ENCODE assay signal across 8 cellular contexts in the genomic region with DNA sequence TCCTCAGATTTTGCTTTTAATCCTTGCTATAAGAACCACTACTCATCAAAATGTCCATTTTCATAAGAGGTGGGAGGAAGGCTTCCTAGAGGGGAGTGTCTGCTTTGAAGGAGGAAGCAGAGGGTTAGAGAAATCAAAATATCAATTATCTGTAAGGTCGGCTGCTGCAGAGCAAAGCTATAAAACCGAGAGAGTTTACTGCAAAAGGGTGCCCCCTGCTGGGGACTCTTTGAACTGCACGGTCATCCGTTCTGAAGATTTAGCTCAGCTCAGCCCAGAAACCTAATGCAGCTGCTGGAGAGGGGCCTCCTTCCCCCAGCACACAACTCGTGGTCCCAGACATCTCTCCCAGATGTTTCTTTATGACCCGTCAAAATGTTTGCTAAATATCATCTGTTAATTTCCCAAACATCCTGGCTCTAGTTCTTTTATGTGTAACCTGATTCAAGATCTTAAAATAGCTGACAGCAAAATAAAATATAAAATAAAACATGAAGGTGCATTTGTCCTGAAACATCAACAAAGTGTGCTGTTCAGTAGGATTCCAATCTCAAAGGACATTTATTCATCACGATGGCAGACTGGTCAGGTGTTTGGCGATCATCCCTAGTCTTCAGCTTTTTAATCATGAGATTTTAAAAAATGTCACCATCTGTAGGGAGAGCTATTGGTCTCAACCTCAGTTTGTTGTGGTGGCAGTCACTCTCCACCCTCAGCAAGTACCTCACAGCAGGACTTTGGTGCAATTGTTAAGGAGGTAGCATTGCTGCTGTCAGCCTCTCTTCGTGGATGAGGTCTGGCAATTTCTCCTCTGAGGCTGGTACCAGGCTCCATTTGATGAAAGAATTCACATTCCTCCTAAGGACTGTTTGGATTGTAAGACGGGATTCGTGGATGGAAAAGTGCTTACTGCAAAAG.
A peak's percentile ranks its signal among the peaks of the same experiment; 100 is the strongest.
DNase-seq lines count a peak whose midpoint lies in the region; ATAC-seq and TF ChIP-seq lines count a peak whose summit lies in the region.

No MANE protein-coding gene starts in this region.

- no peak overlapping the region for H3K27ac ChIP-seq in effector memory CD4-positive, alpha-beta T cell (ENCODE audit: insufficient read depth, low read length, poor library complexity, severe bottlenecking)
- H3K27ac ChIP-seq in mesendoderm (ENCODE audit: low read depth, low read length), result no peak overlapping the region

- H3K79me2 ChIP-seq in mesendoderm (ENCODE audit: control insufficient read depth, insufficient read depth, low read length), result no peaks in the 10 kb centered on the region

- no peak overlapping the region for H3K56ac ChIP-seq in mesendoderm (ENCODE audit: low read length)

- no peak overlapping the region for H3K4ac ChIP-seq in mesendoderm (ENCODE audit: low read depth, low read length)

- H3K9me3 ChIP-seq in effector memory CD4-positive, alpha-beta T cell (ENCODE audit: control insufficient read depth, low read length), result no peaks in the 10 kb centered on the region

- TF ChIP-seq CTCF in GM12865 (IDR thresholded peaks at IDR 0.05; ENCODE audit: insufficient read depth, low read depth, low read length, missing control alignments), result peak; percentile 77

- no peak overlapping the region for H3K18ac ChIP-seq in mesendoderm (ENCODE audit: low read length)

- no peak overlapping the region for H3K4me2 ChIP-seq in mesendoderm (ENCODE audit: low read length)

- H4K5ac ChIP-seq in mesendoderm (ENCODE audit: low read length), result no peak overlapping the region

- H3K36me3 ChIP-seq in effector memory CD4-positive, alpha-beta T cell (ENCODE audit: control insufficient read depth, insufficient read depth, low read length), result no peaks in the 10 kb centered on the region
- no peaks in the 10 kb centered on the region for H3K36me3 ChIP-seq in mesendoderm (ENCODE audit: control insufficient read depth, insufficient read depth, low read length)

- no peak overlapping the region for H2AK5ac ChIP-seq in mesendoderm (ENCODE audit: low read length)

- ATAC-seq in HG03439 (IDR thresholded peaks at IDR 0.05; ENCODE audit: unreplicated experiment) (peak; percentile 66), GM18858 (IDR thresholded peaks at IDR 0.05; ENCODE audit: unreplicated experiment) (no peak)

- no peak overlapping the region for H3K23ac ChIP-seq in mesendoderm (ENCODE audit: low read length)

- H3K9ac ChIP-seq in mesendoderm (ENCODE audit: low read length), result no peak overlapping the region

- WGBS in mesendoderm (ENCODE audit: extremely low coverage, insufficient coverage, low lambda C conversion rate), result no CpG with 5 or more reads among the region's 11 CpGs

- no peak overlapping the region for H4K8ac ChIP-seq in mesendoderm (ENCODE audit: low read depth, low read length)

- H3K27me3 ChIP-seq in effector memory CD4-positive, alpha-beta T cell (replicated peaks; ENCODE audit: control insufficient read depth, insufficient read depth, low read length, poor library complexity, severe bottlenecking), result no peaks in the 10 kb centered on the region
- H3K27me3 ChIP-seq in mesendoderm (ENCODE audit: insufficient read depth, low read length, poor library complexity), result no peaks in the 10 kb centered on the region

- no peaks in the 10 kb centered on the region for H3K79me1 ChIP-seq in mesendoderm (ENCODE audit: low read length)

- H3K4me3 ChIP-seq in GM12865 (ENCODE audit: low read depth, low read length), result no peak overlapping the region
- H3K4me3 ChIP-seq in effector memory CD4-positive, alpha-beta T cell (ENCODE audit: insufficient read depth, low read depth, low read length, poor library complexity, severe bottlenecking), result no peak overlapping the region
- H3K4me3 ChIP-seq in mesendoderm (ENCODE audit: low read length), result no peak overlapping the region

- H2BK5ac ChIP-seq in mesendoderm (ENCODE audit: low read length), result no peak overlapping the region

- peak; percentile 76 for DNase-seq in GM12865 (ENCODE audit: low read depth)
- peak; percentile 89 for DNase-seq in NCI-H748 (lab: John Stamatoyannopoulos, UW; ENCODE audit: unreplicated experiment)
- DNase-seq in activated CD4-positive, alpha-beta T cell treated with anti-CD3 and anti-CD28 coated beads, Interleukin-2, amount 50 U/mL, for 48 hours, result peak; percentile 87 to 90
- peak; percentile 39 to 62 (median 43) for DNase-seq in effector memory CD4-positive, alpha-beta T cell
- peak; percentile 77 for DNase-seq in mesendoderm
- DNase-seq in stimulated activated CD8-positive, alpha-beta memory T cell treated with anti-CD3 and anti-CD28 coated beads, Interleukin-15, amount 100 ng/mL, for 4 hours (ENCODE audit: low read depth in 2 of 2), result peak; percentile 41 to 61

- H2BK15ac ChIP-seq in mesendoderm (replicated peaks; ENCODE audit: low read depth), result no peak overlapping the region

- H3K4me1 ChIP-seq in effector memory CD4-positive, alpha-beta T cell (ENCODE audit: control insufficient read depth, insufficient read depth, low read length, poor library complexity, severe bottlenecking), result no peaks in the 10 kb centered on the region
- H3K4me1 ChIP-seq in mesendoderm (ENCODE audit: control insufficient read depth, low read depth, low read length), result peaks cover 3% of the 10 kb centered on the region

- no peak overlapping the region for H2BK120ac ChIP-seq in mesendoderm (ENCODE audit: low read depth, low read length)
